1 cellular context compared by ENCODE assay signal in the genomic region with DNA sequence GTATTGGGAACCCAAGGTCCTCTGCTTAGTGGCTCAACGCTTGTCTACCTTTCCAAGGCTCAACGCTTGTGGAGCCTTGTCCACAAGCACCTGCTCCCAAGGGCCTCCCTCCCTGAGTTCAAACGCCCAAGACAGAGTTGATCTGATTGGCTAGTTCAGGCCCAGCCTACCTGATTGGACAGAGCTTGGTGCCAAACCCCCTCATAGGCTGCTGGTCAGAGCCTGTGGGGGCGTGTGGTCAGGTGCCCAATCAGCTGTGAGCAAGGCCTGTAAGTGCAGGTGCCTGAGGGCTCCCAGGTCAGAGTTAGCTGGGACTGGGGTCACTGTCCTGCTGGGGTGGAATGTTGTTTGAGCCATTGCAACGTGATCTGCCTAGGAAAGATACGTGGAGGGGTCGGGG.
TF ChIP-seq lines count a peak whose summit lies in the region.

No MANE protein-coding gene starts in this region.

TF ChIP-seq in liver, 16 proteins besides CTCF, POLR2A, EP300 and RAD21 (continued from another document):
- peak in 1 of 2 donors; percentile 19 for TF ChIP-seq GABPA (IDR thresholded peaks at IDR 0.05 in 1 of 2, conservative IDR thresholded peaks at IDR 0.05 in 1 of 2)
- TF ChIP-seq FOXA1 (IDR thresholded peaks at IDR 0.05): no peak
- peak; percentile 91 to 99 for TF ChIP-seq EGR1 (IDR thresholded peaks at IDR 0.05; ENCODE audit: low read depth in 2 of 2)
- peak; percentile 96 to 98 for TF ChIP-seq RXRA (IDR thresholded peaks at IDR 0.05)
- TF ChIP-seq, protein P1, sequence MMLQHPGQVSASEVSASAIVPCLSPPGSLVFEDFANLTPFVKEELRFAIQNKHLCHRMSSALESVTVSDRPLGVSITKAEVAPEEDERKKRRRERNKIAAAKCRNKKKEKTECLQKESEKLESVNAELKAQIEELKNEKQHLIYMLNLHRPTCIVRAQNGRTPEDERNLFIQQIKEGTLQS (IDR thresholded peaks at IDR 0.05): no peak
- no peak for TF ChIP-seq ZBTB33 (IDR thresholded peaks at IDR 0.05)
- TF ChIP-seq JUND (IDR thresholded peaks at IDR 0.05): peak in 1 of 2 donors; percentile 26
- peak; percentile 35 for TF ChIP-seq NR2F2 (IDR thresholded peaks at IDR 0.05)
- TF ChIP-seq SP1 (IDR thresholded peaks at IDR 0.05): peak; percentile 99
- TF ChIP-seq TAF1 (conservative IDR thresholded peaks at IDR 0.05): no peak
- peak; percentile 72 to 76 for TF ChIP-seq HNF4A (conservative IDR thresholded peaks at IDR 0.05)
- peak; percentile 65 for TF ChIP-seq REST (IDR thresholded peaks at IDR 0.05)
- TF ChIP-seq HNF4G (IDR thresholded peaks at IDR 0.05): no peak
- TF ChIP-seq, protein P2, sequence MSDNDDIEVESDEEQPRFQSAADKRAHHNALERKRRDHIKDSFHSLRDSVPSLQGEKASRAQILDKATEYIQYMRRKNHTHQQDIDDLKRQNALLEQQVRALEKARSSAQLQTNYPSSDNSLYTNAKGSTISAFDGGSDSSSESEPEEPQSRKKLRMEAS (IDR thresholded peaks at IDR 0.05): peak; percentile 86
